Comparison of ENCODE assay signal across 8 cellular contexts in the genomic region with DNA sequence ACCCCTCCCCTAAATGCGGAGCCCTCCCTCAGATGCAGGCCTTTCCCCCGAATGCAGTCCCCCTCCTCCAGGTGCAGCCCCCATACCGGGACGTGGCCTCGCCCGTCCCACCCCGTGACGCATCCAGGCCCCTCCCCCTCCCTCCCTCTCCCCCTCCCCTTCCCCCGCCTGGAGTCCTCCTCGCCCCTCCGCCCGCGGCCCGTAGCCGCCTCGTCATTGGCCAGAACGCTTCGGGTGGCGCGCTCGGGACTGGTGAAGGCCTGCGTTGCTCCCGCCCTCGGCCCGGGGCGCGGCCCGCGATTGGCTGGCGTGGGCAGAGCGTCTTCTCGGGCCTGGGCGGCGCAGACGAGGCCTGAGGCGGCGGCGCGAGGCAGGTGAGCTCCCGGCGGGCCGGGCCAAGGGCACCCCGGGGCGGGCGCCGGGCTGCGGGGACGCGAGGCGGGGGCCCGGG. TPM values are rescaled to one million over a fixed set of nuclear protein-coding genes. Genes with fewer than 3 reads are reported as not detected.
DNase-seq lines count a peak whose midpoint lies in the region; ATAC-seq, FAIRE-seq and TF ChIP-seq lines count a peak whose summit lies in the region.

No MANE protein-coding gene starts in this region.

- no peak for TF ChIP-seq CTCF in DOHH2 (IDR thresholded peaks at IDR 0.05; ENCODE audit: low read depth, low read length, poor library complexity, severe bottlenecking)
- no peak for TF ChIP-seq CTCF in GM23338 (conservative IDR thresholded peaks at IDR 0.05; ENCODE audit: low read depth in 2 of 2)
- TF ChIP-seq CTCF in esophagus squamous epithelium (IDR thresholded peaks at IDR 0.05) = no peak
- no peak for TF ChIP-seq CTCF in natural killer cell (IDR thresholded peaks at IDR 0.05)

- H3K4me2 ChIP-seq in DOHH2 (ENCODE audit: low read length) (peak overlapping the region; percentile 90), GM23338 (no peak overlapping the region)

- peaks cover 54% of the 10 kb centered on the region for H3K4me1 ChIP-seq in DOHH2 (ENCODE audit: control insufficient read depth, low read length)
- peaks cover 31% of the 10 kb centered on the region for H3K4me1 ChIP-seq in GM23338 (ENCODE audit: insufficient read depth)
- H3K4me1 ChIP-seq in esophagus squamous epithelium = peaks cover 34 to 90% (median 42%) of the 10 kb centered on the region in 3 donors

- TF ChIP-seq POLR2A in esophagus squamous epithelium (IDR thresholded peaks at IDR 0.05) = peak in 2 of 4 donors; percentile 53 to 87

- peak overlapping the region; percentile 79; the same call in 2 of the 3 replicates for H3K4me3 Mint-ChIP-seq in GM23338
- peak overlapping the region; percentile 67 for H3K4me3 Mint-ChIP-seq in natural killer cell
- H3K4me3 Mint-ChIP-seq in stimulated activated naive B cell treated with anti-CD40 and anti-IgM and Interleukin-4, amounts not matched to agents 10 μg/mL and 1 μg/mL and 100 μg/mL, for 72 hours = peak overlapping the region; percentile 84

- H3K9me3 ChIP-seq in DOHH2 (ENCODE audit: control insufficient read depth, insufficient read depth, low read length) (no peaks in the 10 kb centered on the region; the same call in 1 of the 2 replicates), esophagus squamous epithelium (no peaks in the 10 kb centered on the region)

- peak; percentile 99 for DNase-seq in GM23338 (ENCODE audit: low spot score)
- peak; percentile 98 for DNase-seq in LHCN-M2 (ENCODE audit: low read depth)
- DNase-seq in RCC 7860 (ENCODE audit: low spot score) = peak; percentile 89
- peak; percentile 96 for DNase-seq in activated T-helper 1 cell treated with Interleukin-2 at 50 U/mL for 16 hours (ENCODE audit: low read depth)
- peak; percentile 89 for DNase-seq in esophagus squamous epithelium (lab: John Stamatoyannopoulos, UW)
- DNase-seq in natural killer cell = peak; percentile 94
- peak; percentile 96 for DNase-seq in stimulated activated naive B cell treated with anti-CD40 and anti-IgM and Interleukin-4, amounts not matched to agents 10 μg/mL and 1 μg/mL and 100 μg/mL, for 72 hours

- H3K4me1 Mint-ChIP-seq in GM23338 (peaks cover 51% of the 10 kb centered on the region), natural killer cell (peaks cover 41 to 44% of the 10 kb centered on the region in 2 donors)
- peaks cover 44 to 74% of the 10 kb centered on the region in 2 donors for H3K4me1 Mint-ChIP-seq in stimulated activated naive B cell treated with anti-CD40 and anti-IgM and Interleukin-4, amounts not matched to agents 10 μg/mL and 1 μg/mL and 100 μg/mL, for 72 hours

- H3K27me3 Mint-ChIP-seq in GM23338 (ENCODE audit: insufficient read depth, low read depth, poor library complexity) (peaks cover 28% of the 10 kb centered on the region), natural killer cell (ENCODE audit: low read depth in 2 of 2) (peaks cover 16 to 35% of the 10 kb centered on the region in 2 donors)
- H3K27me3 Mint-ChIP-seq in stimulated activated naive B cell treated with anti-CD40 and anti-IgM and Interleukin-4, amounts not matched to agents 10 μg/mL and 1 μg/mL and 100 μg/mL, for 72 hours = no peaks in the 10 kb centered on the region

- H3K27ac Mint-ChIP-seq in GM23338 = peak overlapping the region; percentile 88
- H3K27ac Mint-ChIP-seq in natural killer cell = peak overlapping the region in 1 of 2 donors; percentile 48
- H3K27ac Mint-ChIP-seq in stimulated activated naive B cell treated with anti-CD40 and anti-IgM and Interleukin-4, amounts not matched to agents 10 μg/mL and 1 μg/mL and 100 μg/mL, for 72 hours = peak overlapping the region; percentile 47

- peaks cover 22% of the 10 kb centered on the region for H4K20me1 ChIP-seq in DOHH2 (ENCODE audit: control insufficient read depth, insufficient read depth, low read depth, low read length)
- peaks cover 32% of the 10 kb centered on the region for H4K20me1 ChIP-seq in GM23338 (replicated peaks; ENCODE audit: insufficient read depth)

- ATAC-seq in GM23338 (peak; percentile 83), natural killer cell (peak; percentile 94 to 99 (median 95))
- peak; percentile 90 to 93 for ATAC-seq in stimulated activated naive B cell treated with anti-CD40 and anti-IgM and Interleukin-4, amounts not matched to agents 10 μg/mL and 1 μg/mL and 100 μg/mL, for 72 hours (replicated peaks)

- no CpG with 5 or more reads among the region's 51 CpGs for WGBS in esophagus squamous epithelium, 2 donors

- H3K9me2 ChIP-seq in DOHH2 (replicated peaks; ENCODE audit: control insufficient read depth, low read length) (no peaks in the 10 kb centered on the region), GM23338 (ENCODE audit: insufficient read depth) (no peaks in the 10 kb centered on the region)

- peaks cover 26% of the 10 kb centered on the region for H3K36me3 Mint-ChIP-seq in GM23338 (ENCODE audit: low read depth)
- no peaks in the 10 kb centered on the region for H3K36me3 Mint-ChIP-seq in natural killer cell
- H3K36me3 Mint-ChIP-seq in stimulated activated naive B cell treated with anti-CD40 and anti-IgM and Interleukin-4, amounts not matched to agents 10 μg/mL and 1 μg/mL and 100 μg/mL, for 72 hours = peaks cover 13 to 21% of the 10 kb centered on the region in 2 donors

- intact Hi-C loops in esophagus squamous epithelium (cut with DNase I) (no loop called here), natural killer cell (cut with micrococcal nuclease) (no loop called here)

- H3K4me3 ChIP-seq in DOHH2 (ENCODE audit: low read length) (peak overlapping the region; percentile 72), GM23338 (peak overlapping the region; percentile 59; the same call in 1 of the 2 replicates), esophagus squamous epithelium (peak overlapping the region; percentile 70 to 95 (median 91))

- H3K79me2 ChIP-seq in DOHH2 (ENCODE audit: control insufficient read depth, low read length) = peaks cover 46% of the 10 kb centered on the region
- peaks cover 44% of the 10 kb centered on the region for H3K79me2 ChIP-seq in GM23338 (replicated peaks; ENCODE audit: insufficient read depth)

- H3K27me3 ChIP-seq in DOHH2 (ENCODE audit: control insufficient read depth, low read length) (peaks cover 28% of the 10 kb centered on the region), GM23338 (ENCODE audit: insufficient read depth) (no peaks in the 10 kb centered on the region), esophagus squamous epithelium (no peaks in the 10 kb centered on the region)

- H3K9me3 Mint-ChIP-seq in GM23338 (peaks cover 4% of the 10 kb centered on the region; the same call in 2 of the 3 replicates), natural killer cell (no peaks in the 10 kb centered on the region)
- H3K9me3 Mint-ChIP-seq in stimulated activated naive B cell treated with anti-CD40 and anti-IgM and Interleukin-4, amounts not matched to agents 10 μg/mL and 1 μg/mL and 100 μg/mL, for 72 hours = no peaks in the 10 kb centered on the region

- H2AFZ ChIP-seq in GM23338 = no peak overlapping the region

- H3F3A ChIP-seq in DOHH2 (ENCODE audit: control insufficient read depth, insufficient read depth) = no peaks in the 10 kb centered on the region; the same call in 1 of the 2 replicates
- H3F3A ChIP-seq in GM23338 (replicated peaks; ENCODE audit: low read depth) = peaks cover 22% of the 10 kb centered on the region

- H3K27ac ChIP-seq in DOHH2 (ENCODE audit: low read depth, low read length) (no peak overlapping the region), GM23338 (ENCODE audit: low read depth) (no peak overlapping the region), esophagus squamous epithelium (peak overlapping the region; percentile 95 to 98 (median 96))

- H3K36me3 ChIP-seq in DOHH2 (ENCODE audit: control insufficient read depth, low read length) (peaks cover 16% of the 10 kb centered on the region), GM23338 (ENCODE audit: insufficient read depth) (no peaks in the 10 kb centered on the region), esophagus squamous epithelium (no peaks in the 10 kb centered on the region)

- FAIRE-seq in RCC 7860 (lab: Jason Lieb, UNC) = no peak

TF ChIP-seq in GM23338, 12 proteins besides CTCF, POLR2A, EP300 and RAD21:
- TF ChIP-seq CREB1 (CRISPR knock-in tag; IDR thresholded peaks at IDR 0.05; ENCODE audit: low read depth) (peak; percentile 78), NANOG (IDR thresholded peaks at IDR 0.05; ENCODE audit: borderline replicate concordance) (no peak), POLR2AphosphoS5 (IDR thresholded peaks at IDR 0.05; ENCODE audit: low read depth) (peak; percentile 82)
TF ChIP-seq in GM23338: peak in this region for 2.

RNA-seq across cellular contexts. Expression of gene SUN1, which starts 16.0 kb away (rescaled TPM):
- total RNA-seq in GM23338 (2014; rRNA removed; shearing (Covaris generic)) = 143 and 145 TPM in 2 replicates
- polyA plus RNA-seq in GM23338 (2016; fragmentation: Nextera tagmentation; extraction: Ambion mirVana) = 57.9 and 63.3 TPM in 2 replicates
- total RNA-seq in LHCN-M2 (2014; rRNA removed) (144 and 166 TPM in 2 replicates), esophagus squamous epithelium (100 to 1,000 TPM in 3 of 4 donors, 10 to 100 TPM in 1; 78.0 to 113 (median 105) TPM), natural killer cell (10 to 100 TPM; 40.2 to 63.5 (median 48.0) TPM)
- polyA plus RNA-seq in LHCN-M2 (2012) = 93.9 TPM

Comparison
In these comparisons a context has a peak if more than half of its experiments do, and no peak if none do; other contexts are left out.
1. H3K27ac ChIP-seq: peak in esophagus squamous epithelium (4 of 4); none in DOHH2 (single experiment) and GM23338 (single experiment).
2. Peak in every context shown above with its lines, with median percentiles within 50 percentile points of each other: H3K4me3 ChIP-seq, ATAC-seq, DNase-seq and H3K4me3 Mint-ChIP-seq.